17 cellular contexts compared by ENCODE assay signal in the genomic region with DNA sequence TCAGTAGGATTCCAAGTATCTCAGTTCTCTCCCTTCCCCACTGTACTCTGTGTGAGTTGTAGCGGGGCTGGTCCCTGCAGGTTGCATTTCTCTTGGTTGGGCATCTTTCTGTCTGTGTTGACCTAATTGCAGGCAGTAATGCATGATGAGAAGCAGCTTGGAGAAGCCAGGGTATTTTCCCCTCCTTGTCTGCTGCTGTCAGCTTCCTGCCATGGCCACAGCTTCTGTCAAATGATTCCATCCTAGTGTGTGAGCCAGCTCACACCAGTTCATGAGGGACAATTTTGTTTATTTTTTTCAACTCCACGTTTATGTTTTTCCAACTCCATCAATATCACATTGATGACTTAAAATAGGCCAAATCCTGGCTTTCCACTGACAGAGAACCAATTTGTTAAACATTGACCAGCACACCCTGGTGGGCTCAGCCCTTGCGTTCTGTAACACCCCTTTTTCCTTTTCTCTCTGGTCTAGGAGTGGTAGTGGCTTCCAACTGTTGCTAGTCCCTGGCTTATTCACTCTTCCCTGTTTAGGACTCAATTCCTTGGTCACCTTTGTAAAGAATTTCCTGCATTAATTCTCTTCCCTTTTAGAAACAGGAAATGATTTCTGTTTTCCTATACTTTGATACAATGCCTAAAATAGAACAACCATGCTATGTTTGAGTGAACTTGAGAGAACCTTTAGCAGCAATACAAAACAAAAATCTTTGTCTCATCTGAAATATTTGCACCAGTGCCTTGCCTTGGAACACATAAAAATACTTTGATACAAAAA. TPM values are rescaled to one million over a fixed set of nuclear protein-coding genes. Genes with fewer than 3 reads are reported as not detected.
"Had no signal": no experiment of that assay in that cellular context is flagged by ENCODE, and none has a peak within 500 bp of the region (broad histone marks: within the 10 kb centered on the region; RNA-seq: fewer than 3 reads in every experiment).

No MANE protein-coding gene starts in this region.

- H3K27ac ChIP-seq: esophagus muscularis mucosa, testis had no signal

- ATAC-seq: activated CD4-positive, CD25-positive, alpha-beta regulatory T cell treated with anti-CD3 and anti-CD28 coated beads, Interleukin-2, amount 50 U/mL, for 24 hours; left colon had no signal

- H3K4me1 ChIP-seq: testis had no signal

- DNase-seq: activated CD4-positive, alpha-beta T cell treated with anti-CD3 and anti-CD28 coated beads, Interleukin-2, amount 50 U/mL, for 4 hours; activated CD8-positive, alpha-beta memory T cell treated with anti-CD3 and anti-CD28 coated beads, Interleukin-2, amount 50 U/mL, for 48 hours; activated naive CD4-positive, alpha-beta T cell treated with Interleukin-2 at 50 U/mL for 16 hours; left colon; mesendoderm; stimulated activated CD4-positive, alpha-beta T cell treated with anti-CD3 and anti-CD28 coated beads, Interleukin-4, amount 100 ng/mL, for 1 hour; stimulated activated CD8-positive, alpha-beta memory T cell treated with anti-CD3 and anti-CD28 coated beads, Interleukin-4, amount 100 ng/mL, for 48 hours; testis had no signal

- H3K36me3 ChIP-seq: esophagus muscularis mucosa had no signal

- H3K27me3 ChIP-seq: esophagus muscularis mucosa, testis had no signal

- H3K9me3 ChIP-seq: esophagus muscularis mucosa, testis had no signal

- H3K4me3 ChIP-seq: esophagus muscularis mucosa, testis had no signal

RNA-seq across cellular contexts. Expression of a gene that starts 44.9 kb away (rescaled TPM):
- total RNA-seq: activated T-helper 1 cell treated with anti-CD3 and anti-CD28 coated beads, Interleukin-12 subunit alpha, Interleukin-12 subunit beta, Interleukin-2, Interleukin-4 antibody, amounts not matched to agents 30 ng/mL and 10 ng/mL and 1 ng/mL, durations not matched to agents 14 hours and 24 hours and 36 hours; esophagus muscularis mucosa; fibroblast of villous mesenchyme; neural crest cell; osteocyte; renal cortical epithelial cell; T-helper 2 cell treated with Interferon-gamma antibody and Interleukin-4, amounts not matched to agents 100 ng/mL and 5 ng/mL, for 36 hours; urinary bladder had no signal
- polyA plus RNA-seq: urinary bladder had no signal
